Comparison of ENCODE assay signal across 6 cellular contexts in genomic region chr2:74483675-74484164, GRCh38. TPM values are rescaled to one million over a fixed set of nuclear protein-coding genes. Genes with fewer than 3 reads are reported as not detected.
DNase-seq lines count a peak whose midpoint lies in the region; ATAC-seq, FAIRE-seq and TF ChIP-seq lines count a peak whose summit lies in the region.
"Not testable (repeated sequence)": the region's sequence is repeated elsewhere in the genome, so short reads cannot be mapped to it uniquely, and the experiment has no call there.

No MANE protein-coding gene starts in this region.

- H3K9me3 Mint-ChIP-seq in naive thymus-derived CD8-positive, alpha-beta T cell, result not testable (repeated sequence)

- POLR2A ChIA-PET in K562 (lab: Yijun Ruan, JAX), result interaction anchor here (0.9 to 3.9 kb wide), 5 partner anchors 11 to 106 kb away, joined by 4 to 28 read pairs (median 5); partner anchors contain the start of genes AUP1, HTRA2 and MRPL53
- POLR2A ChIA-PET in naive thymus-derived CD8-positive, alpha-beta T cell (lab: Charles Lee), result interaction anchor here (0.7 to 5.4 kb wide), 15 partner anchors 10 to 305 kb away, joined by 3 to 159 read pairs (median 7); partner anchors contain the start of genes AUP1, HTRA2, INO80B and MOGS

- H3K9me3 ChIP-seq in SK-N-MC (ENCODE audit: low read depth, low read length); K562 (replicated peaks; ENCODE audit: control insufficient read depth, insufficient read depth, low read depth, low read length); heart left ventricle; suprapubic skin: not testable (repeated sequence)

- H3K4me1 Mint-ChIP-seq in naive thymus-derived CD8-positive, alpha-beta T cell, result peaks cover 15 to 47% (median 36%) of the 10 kb centered on the region in 4 donors

- H3K27me3 ChIP-seq in K562 (ENCODE audit: control insufficient read depth in 2 of 2, insufficient read depth in 2 of 2, low read length in 2 of 2); heart left ventricle; suprapubic skin: not testable (repeated sequence)

- peak overlapping the region; percentile 90 to 100 (median 100) for H3K4me3 Mint-ChIP-seq in naive thymus-derived CD8-positive, alpha-beta T cell

- not testable (repeated sequence) for BruUV-seq in K562 (replicated peaks; lab: Mats Ljungman, UMichigan)

- H3K36me3 ChIP-seq in SK-N-MC (ENCODE audit: insufficient read depth, low read length); suprapubic skin: not testable (repeated sequence)
- H3K36me3 ChIP-seq in K562 (ENCODE audit: control insufficient read depth, insufficient read depth, low read length), result peaks cover 31% of the 10 kb centered on the region
- H3K36me3 ChIP-seq in heart left ventricle, result peaks cover 0 to 67% (median 47%) of the 10 kb centered on the region in 9 donors

- CTCF ChIA-PET in K562 (lab: Yijun Ruan, JAX; ENCODE audit: low intra/inter-chr PET ratio), result interaction anchor here (0.6 to 2.0 kb wide), 4 partner anchors 48 to 104 kb away, joined by 4 to 12 read pairs (median 5); no protein-coding TSS in a partner anchor

- H3K4me3 ChIP-seq in GM08714 (ENCODE audit: low read length) (peak overlapping the region; percentile 76; the same call in 1 of the 2 replicates), SK-N-MC (peak overlapping the region; percentile 90), K562 (peak overlapping the region; percentile 86), heart left ventricle (peak overlapping the region; percentile 71 to 98 (median 88)), suprapubic skin (peak overlapping the region; percentile 79)

- not testable (repeated sequence) for TF ChIP-seq POLR2A in K562 (conservative IDR thresholded peaks at IDR 0.05); heart left ventricle (IDR thresholded peaks at IDR 0.05); suprapubic skin (IDR thresholded peaks at IDR 0.05)

- not testable (repeated sequence) for H4K20me1 ChIP-seq in K562 (replicated peaks; ENCODE audit: control insufficient read depth, insufficient read depth, low read length)

- not testable (repeated sequence) for ATAC-seq in K562; heart left ventricle; naive thymus-derived CD8-positive, alpha-beta T cell

- 35% methylated on average over 18 of the region's 19 CpGs for WGBS in K562 (ENCODE audit: insufficient coverage, low coverage, missing lambda C conversion rate)
- 79 to 82% (median 80%) methylated on average over 19 of the region's 19 CpGs for WGBS in heart left ventricle, 4 donors
- WGBS in suprapubic skin, result 80% methylated on average over 19 of the region's 19 CpGs

- peak overlapping the region; percentile 100 for H2AFZ ChIP-seq in K562 (ENCODE audit: low read depth, low read length)

- not testable (repeated sequence) for H3K27me3 Mint-ChIP-seq in naive thymus-derived CD8-positive, alpha-beta T cell

- FAIRE-seq in K562 (lab: Jason Lieb, UNC), result not testable (repeated sequence)

- peaks cover 32% of the 10 kb centered on the region for H3K79me2 ChIP-seq in K562 (ENCODE audit: control insufficient read depth, insufficient read depth, low read length)

- peaks cover 0 to 50% (median 7%) of the 10 kb centered on the region in 3 donors for H3K36me3 Mint-ChIP-seq in naive thymus-derived CD8-positive, alpha-beta T cell

- H3K9ac ChIP-seq in SK-N-MC (ENCODE audit: insufficient read length), result peak overlapping the region; percentile 82
- peak overlapping the region; percentile 83 to 93; a peak in 3 of 4 replicates for H3K9ac ChIP-seq in K562 (ENCODE audit: insufficient read depth in 1 of 2, low read depth in 2 of 2, low read length in 2 of 2)

- TF ChIP-seq RAD21 in K562 (CRISPR knock-in tag; conservative IDR thresholded peaks at IDR 0.05 in 1 of 2, IDR thresholded peaks at IDR 0.05 in 1 of 2), result not testable (repeated sequence)

- in situ Hi-C loops in K562 (cut with MboI), result not testable (repeated sequence)

- not testable (repeated sequence) for TF ChIP-seq CTCF in K562 (IDR thresholded peaks at IDR 0.05 in 2 of 3, conservative IDR thresholded peaks at IDR 0.05 in 1 of 3; ENCODE audit: insufficient read depth in 2 of 3, low read depth in 1 of 3, low read length in 3 of 3); heart left ventricle (IDR thresholded peaks at IDR 0.05); suprapubic skin (IDR thresholded peaks at IDR 0.05)

- not testable (repeated sequence) for DNase-seq in SK-N-MC (ENCODE audit: low read depth, low spot score); K562 (ENCODE audit: extremely low read depth in 1 of 4, low spot score in 3 of 4); heart left ventricle; naive thymus-derived CD8-positive, alpha-beta T cell; suprapubic skin (ENCODE audit: low spot score in 2 of 2)

- intact Hi-C loops in K562 (cut with micrococcal nuclease), result loop anchor here (1.0 to 2.0 kb wide), 5 partner anchors 20 to 104 kb away; partner anchors contain the start of genes AUP1, HTRA2 and INO80B
- intact Hi-C loops in heart left ventricle (cut with DNase I), result loop anchor here (1.0 to 5.0 kb wide), 12 partner anchors 23 to 105 kb away; partner anchors contain the start of genes AUP1 (in 3 of the 10), HTRA2 (in 3 of the 10), INO80B (in 2 of the 10) and PCGF1 (in 2 of the 10)

- H3K4me1 ChIP-seq in K562 (replicated peaks in 1 of 2; ENCODE audit: control insufficient read depth in 2 of 2, insufficient read depth in 2 of 2, low read length in 2 of 2), result peaks cover 8 to 23% of the 10 kb centered on the region in 2 experiments; a peak in 4 of 5 replicates
- peaks cover 5 to 31% (median 25%) of the 10 kb centered on the region in 12 donors for H3K4me1 ChIP-seq in heart left ventricle
- peaks cover 31% of the 10 kb centered on the region for H3K4me1 ChIP-seq in suprapubic skin

- H3K4me2 ChIP-seq in K562 (ENCODE audit: insufficient read depth, low read length), result peak overlapping the region; percentile 99

- not testable (repeated sequence) for H3K27ac ChIP-seq in SK-N-MC; K562 (ENCODE audit: extremely low read depth, low read depth, low read length); suprapubic skin
- peak overlapping the region in 8 of 12 donors; percentile 87 to 97 (median 90) for H3K27ac ChIP-seq in heart left ventricle

- not testable (repeated sequence) for H3K9me1 ChIP-seq in K562 (ENCODE audit: control insufficient read depth, insufficient read depth, low read length)

- TF ChIP-seq EP300 in K562 (IDR thresholded peaks at IDR 0.05; ENCODE audit: low read length); suprapubic skin (IDR thresholded peaks at IDR 0.05): not testable (repeated sequence)

- H3K27ac Mint-ChIP-seq in naive thymus-derived CD8-positive, alpha-beta T cell, result peak overlapping the region in 9 of 10 donors; percentile 99 to 100 (median 100)

RNA-seq across cellular contexts. Expression of gene TTC31, which starts 0.8 kb away (rescaled TPM):
- total RNA-seq in K562 (2011; cell fraction: chromatin; rRNA removed; ENCODE audit: low replicate concordance), result 53.4 and 102 TPM in 2 replicates
- 58.8 and 59.9 TPM in 2 replicates for total RNA-seq in K562 (2011; cell fraction: nucleolus; rRNA removed)
- total RNA-seq in K562 (2011; cell fraction: nucleoplasm; rRNA removed), result 58.1 and 70.2 TPM in 2 replicates
- 13.1 and 18.7 TPM in 2 replicates for total RNA-seq in K562 (2014; rRNA removed)
- total RNA-seq in K562 (2014; rRNA removed; fragmentation: Illumina TruSeq; extraction: Trizol), result 8.6 and 11.6 TPM in 2 replicates
- 15.6 and 15.9 TPM in 2 replicates for total RNA-seq in K562 (2015; rRNA removed; fragmentation: Illumina TruSeq; extraction: Trizol)
- 23.9 and 26.5 TPM in 2 replicates for total RNA-seq in K562 (2021)
- 18.4 and 19.0 TPM in 2 replicates for polyA plus RNA-seq in K562 (2011; rRNA removed)
- 13.2 and 23.0 TPM in 2 replicates for polyA plus RNA-seq in K562 (2011; cell fraction: cytosol; rRNA removed)
- polyA plus RNA-seq in K562 (2011; cell fraction: nucleus; rRNA removed), result 111 and 155 TPM in 2 replicates
- polyA plus RNA-seq in K562 (2012), result 19.9 and 29.5 TPM in 2 replicates
- 22.9 and 27.3 TPM in 2 replicates for polyA plus RNA-seq in K562 (2014; fragmentation: Illumina TruSeq; extraction: Trizol)
- polyA plus RNA-seq in K562 (2014; fragmentation: Nextera tagmentation; extraction: Ambion mirVana), result 1 to 10 TPM; 4.7 to 5.0 TPM
- 30.5 and 30.9 TPM in 2 replicates for polyA plus RNA-seq in K562 (2014; rRNA removed)
- 7.8 and 11.2 TPM in 2 replicates for polyA minus RNA-seq in K562 (2011; rRNA and poly(A)+ RNA removed)
- 7.1 and 9.6 TPM in 2 replicates for polyA minus RNA-seq in K562 (2011; cell fraction: cytosol; rRNA and poly(A)+ RNA removed)
- polyA minus RNA-seq in K562 (2011; cell fraction: nucleus; rRNA and poly(A)+ RNA removed), result 26.1 and 29.9 TPM in 2 replicates
- 10 to 100 TPM in 4 of 9 donors, 1 to 10 TPM in 5; 7.1 to 14.2 (median 10.0) TPM for total RNA-seq in heart left ventricle
- polyA plus RNA-seq in heart left ventricle, result 10 to 100 TPM in 1 of 2 donors, 1 to 10 TPM in 1; 8.8 to 13.2 TPM
- total RNA-seq in naive thymus-derived CD8-positive, alpha-beta T cell, result 10 to 100 TPM; 43.8 to 52.1 TPM
- polyA plus RNA-seq in naive thymus-derived CD8-positive, alpha-beta T cell, result 10 to 100 TPM; 18.9 to 21.1 (median 21.1) TPM
- total RNA-seq in suprapubic skin, result 10 to 100 TPM; 20.4 to 45.5 (median 27.4) TPM

RNA-seq across cellular contexts. Expression of gene CCDC142, which starts 0.9 kb away (rescaled TPM):
- total RNA-seq in K562 (2011; cell fraction: chromatin; rRNA removed; ENCODE audit: low replicate concordance), result 68.2 and 153 TPM in 2 replicates
- total RNA-seq in K562 (2011; cell fraction: nucleolus; rRNA removed), result 104 and 108 TPM in 2 replicates
- 54.5 and 66.8 TPM in 2 replicates for total RNA-seq in K562 (2011; cell fraction: nucleoplasm; rRNA removed)
- 11.1 and 12.9 TPM in 2 replicates for total RNA-seq in K562 (2014; rRNA removed)
- 5.9 and 7.2 TPM in 2 replicates for total RNA-seq in K562 (2014; rRNA removed; fragmentation: Illumina TruSeq; extraction: Trizol)
- 9.8 and 11.7 TPM in 2 replicates for total RNA-seq in K562 (2015; rRNA removed; fragmentation: Illumina TruSeq; extraction: Trizol)
- total RNA-seq in K562 (2021), result 9.3 and 11.1 TPM in 2 replicates
- polyA plus RNA-seq in K562 (2011; rRNA removed), result 3.4 and 3.7 TPM in 2 replicates
- 2.5 and 6.4 TPM in 2 replicates for polyA plus RNA-seq in K562 (2011; cell fraction: cytosol; rRNA removed)
- polyA plus RNA-seq in K562 (2011; cell fraction: nucleus; rRNA removed), result 11.2 and 25.3 TPM in 2 replicates
- 5.2 and 9.2 TPM in 2 replicates for polyA plus RNA-seq in K562 (2012)
- polyA plus RNA-seq in K562 (2014; fragmentation: Illumina TruSeq; extraction: Trizol), result 6.5 and 8.3 TPM in 2 replicates
- under 1 TPM; 0.55 to 0.58 TPM for polyA plus RNA-seq in K562 (2014; fragmentation: Nextera tagmentation; extraction: Ambion mirVana)
- 7.8 and 12.7 TPM in 2 replicates for polyA plus RNA-seq in K562 (2014; rRNA removed)
- 8.7 and 15.4 TPM in 2 replicates for polyA minus RNA-seq in K562 (2011; rRNA and poly(A)+ RNA removed)
- 3.1 and 4.0 TPM in 2 replicates for polyA minus RNA-seq in K562 (2011; cell fraction: cytosol; rRNA and poly(A)+ RNA removed)
- 24.3 and 36.8 TPM in 2 replicates for polyA minus RNA-seq in K562 (2011; cell fraction: nucleus; rRNA and poly(A)+ RNA removed)
- 10 to 100 TPM in 1 of 9 donors, 1 to 10 TPM in 8; 4.4 to 13.4 (median 7.1) TPM for total RNA-seq in heart left ventricle
- 1 to 10 TPM; 5.8 to 6.4 TPM for polyA plus RNA-seq in heart left ventricle
- 10 to 100 TPM; 61.4 to 67.4 TPM for total RNA-seq in naive thymus-derived CD8-positive, alpha-beta T cell
- 10 to 100 TPM in 2 of 3 donors, 1 to 10 TPM in 1; 7.8 to 15.5 (median 14.6) TPM for polyA plus RNA-seq in naive thymus-derived CD8-positive, alpha-beta T cell
- total RNA-seq in suprapubic skin, result 10 to 100 TPM; 10.4 to 31.1 (median 18.7) TPM

RNA-seq across cellular contexts. Expression of gene MRPL53, which starts 11.2 kb away (rescaled TPM):
- 18.9 and 39.7 TPM in 2 replicates for total RNA-seq in K562 (2011; cell fraction: chromatin; rRNA removed; ENCODE audit: low replicate concordance)
- 42.7 and 46.7 TPM in 2 replicates for total RNA-seq in K562 (2011; cell fraction: nucleolus; rRNA removed)
- 23.2 and 28.7 TPM in 2 replicates for total RNA-seq in K562 (2011; cell fraction: nucleoplasm; rRNA removed)
- total RNA-seq in K562 (2014; rRNA removed), result 60.8 and 68.2 TPM in 2 replicates
- total RNA-seq in K562 (2014; rRNA removed; fragmentation: Illumina TruSeq; extraction: Trizol), result 14.5 and 18.2 TPM in 2 replicates
- total RNA-seq in K562 (2015; rRNA removed; fragmentation: Illumina TruSeq; extraction: Trizol), result 45.7 and 46.4 TPM in 2 replicates
- total RNA-seq in K562 (2021), result 80.8 and 87.9 TPM in 2 replicates
- 15.1 and 20.0 TPM in 2 replicates for polyA plus RNA-seq in K562 (2011; rRNA removed)
- polyA plus RNA-seq in K562 (2011; cell fraction: cytosol; rRNA removed), result 23.7 and 82.7 TPM in 2 replicates
- 16.1 and 33.6 TPM in 2 replicates for polyA plus RNA-seq in K562 (2011; cell fraction: nucleus; rRNA removed)
- 72.4 and 72.9 TPM in 2 replicates for polyA plus RNA-seq in K562 (2012)
- polyA plus RNA-seq in K562 (2014; fragmentation: Illumina TruSeq; extraction: Trizol), result 11.5 and 37.5 TPM in 2 replicates
- 10 to 100 TPM; 24.3 to 41.1 TPM for polyA plus RNA-seq in K562 (2014; fragmentation: Nextera tagmentation; extraction: Ambion mirVana)
- polyA plus RNA-seq in K562 (2014; rRNA removed), result 53.9 and 84.3 TPM in 2 replicates
- polyA minus RNA-seq in K562 (2011; rRNA and poly(A)+ RNA removed), result 4.9 and 8.8 TPM in 2 replicates
- 18.4 and 20.1 TPM in 2 replicates for polyA minus RNA-seq in K562 (2011; cell fraction: cytosol; rRNA and poly(A)+ RNA removed)
- 10.9 and 12.3 TPM in 2 replicates for polyA minus RNA-seq in K562 (2011; cell fraction: nucleus; rRNA and poly(A)+ RNA removed)
- 100 to 1,000 TPM in 7 of 9 donors, 10 to 100 TPM in 2; 64.9 to 180 (median 140) TPM for total RNA-seq in heart left ventricle
- 100 to 1,000 TPM in 1 of 2 donors, 10 to 100 TPM in 1; 77.6 to 128 TPM for polyA plus RNA-seq in heart left ventricle
- 10 to 100 TPM; 72.0 to 81.4 TPM for total RNA-seq in naive thymus-derived CD8-positive, alpha-beta T cell
- 100 to 1,000 TPM; 148 to 171 (median 154) TPM for polyA plus RNA-seq in naive thymus-derived CD8-positive, alpha-beta T cell
- total RNA-seq in suprapubic skin, result 10 to 100 TPM; 13.1 to 36.0 (median 26.7) TPM

RNA-seq across cellular contexts. Expression of gene LBX2, which starts 15.7 kb away (rescaled TPM):
- 3.0 and 5.3 TPM in 2 replicates for total RNA-seq in K562 (2011; cell fraction: chromatin; rRNA removed; ENCODE audit: low replicate concordance)
- total RNA-seq in K562 (2011; cell fraction: nucleolus; rRNA removed), result 7.2 and 8.6 TPM in 2 replicates
- 2.1 and 4.0 TPM in 2 replicates for total RNA-seq in K562 (2011; cell fraction: nucleoplasm; rRNA removed)
- 3.1 and 3.7 TPM in 2 replicates for total RNA-seq in K562 (2014; rRNA removed)
- total RNA-seq in K562 (2014; rRNA removed; fragmentation: Illumina TruSeq; extraction: Trizol), result 0.38 and 0.40 TPM in 2 replicates
- 2.5 and 2.6 TPM in 2 replicates for total RNA-seq in K562 (2015; rRNA removed; fragmentation: Illumina TruSeq; extraction: Trizol)
- total RNA-seq in K562 (2021), result 5.5 and 6.2 TPM in 2 replicates
- polyA plus RNA-seq in K562 (2011; rRNA removed), result 0.93 and 1.1 TPM in 2 replicates
- 1.2 and 4.6 TPM in 2 replicates for polyA plus RNA-seq in K562 (2011; cell fraction: cytosol; rRNA removed)
- polyA plus RNA-seq in K562 (2011; cell fraction: nucleus; rRNA removed), result 3.0 and 7.5 TPM in 2 replicates
- polyA plus RNA-seq in K562 (2012), result 2.9 and 7.7 TPM in 2 replicates
- polyA plus RNA-seq in K562 (2014; fragmentation: Illumina TruSeq; extraction: Trizol), result 1.00 and 1.5 TPM in 2 replicates
- polyA plus RNA-seq in K562 (2014; fragmentation: Nextera tagmentation; extraction: Ambion mirVana), result under 1 TPM in 1 of 2 experiments, not detected in 1; 0.39 TPM
- 3.9 and 4.2 TPM in 2 replicates for polyA plus RNA-seq in K562 (2014; rRNA removed)
- 0.18 and 0.42 TPM in 2 replicates for polyA minus RNA-seq in K562 (2011; rRNA and poly(A)+ RNA removed)
- 2.0 TPM in 1 of 2 replicates, not detected in the other for polyA minus RNA-seq in K562 (2011; cell fraction: cytosol; rRNA and poly(A)+ RNA removed)
- polyA minus RNA-seq in K562 (2011; cell fraction: nucleus; rRNA and poly(A)+ RNA removed), result 8.6 and 9.3 TPM in 2 replicates
- total RNA-seq in heart left ventricle, result 1 to 10 TPM in 2 of 9 donors, under 1 TPM in 5, not detected in 2; 0.14 to 1.7 (median 0.72) TPM
- under 1 TPM; 0.27 to 0.67 TPM for polyA plus RNA-seq in heart left ventricle
- not detected for total RNA-seq in naive thymus-derived CD8-positive, alpha-beta T cell
- not detected for polyA plus RNA-seq in naive thymus-derived CD8-positive, alpha-beta T cell
- total RNA-seq in suprapubic skin, result 1 to 10 TPM in 1 of 4 donors, not detected in 3; 1.2 TPM

RNA-seq across cellular contexts. Expression of gene MOGS, which starts 18.5 kb away (rescaled TPM):
- 113 and 233 TPM in 2 replicates for total RNA-seq in K562 (2011; cell fraction: chromatin; rRNA removed; ENCODE audit: low replicate concordance)
- total RNA-seq in K562 (2011; cell fraction: nucleolus; rRNA removed), result 186 and 214 TPM in 2 replicates
- total RNA-seq in K562 (2011; cell fraction: nucleoplasm; rRNA removed), result 140 and 145 TPM in 2 replicates
- total RNA-seq in K562 (2014; rRNA removed) (44.5 and 51.0 TPM in 2 replicates), K562 (2014; rRNA removed; fragmentation: Illumina TruSeq; extraction: Trizol) (22.2 and 29.4 TPM in 2 replicates), K562 (2015; rRNA removed; fragmentation: Illumina TruSeq; extraction: Trizol) (35.3 TPM in 2 replicates), K562 (2021) (61.2 and 62.3 TPM in 2 replicates), heart left ventricle (10 to 100 TPM; 17.3 to 31.9 (median 22.8) TPM), suprapubic skin (10 to 100 TPM; 44.1 to 81.3 (median 50.1) TPM)
- polyA plus RNA-seq in K562 (2011; rRNA removed) (34.2 and 46.0 TPM in 2 replicates), K562 (2014; fragmentation: Illumina TruSeq; extraction: Trizol) (47.1 and 49.4 TPM in 2 replicates), K562 (2014; fragmentation: Nextera tagmentation; extraction: Ambion mirVana) (1 to 10 TPM; 1.6 to 3.5 TPM), K562 (2014; rRNA removed) (49.3 and 52.5 TPM in 2 replicates), heart left ventricle (10 to 100 TPM; 15.8 to 34.4 TPM)
- 30.1 and 59.5 TPM in 2 replicates for polyA plus RNA-seq in K562 (2011; cell fraction: cytosol; rRNA removed)
- polyA plus RNA-seq in K562 (2011; cell fraction: nucleus; rRNA removed), result 204 and 279 TPM in 2 replicates
- polyA plus RNA-seq in K562 (2012), result 55.5 and 58.2 TPM in 2 replicates
- polyA minus RNA-seq in K562 (2011; rRNA and poly(A)+ RNA removed), result 25.0 and 27.6 TPM in 2 replicates
- polyA minus RNA-seq in K562 (2011; cell fraction: cytosol; rRNA and poly(A)+ RNA removed), result 31.5 and 32.4 TPM in 2 replicates
- 21.4 and 22.1 TPM in 2 replicates for polyA minus RNA-seq in K562 (2011; cell fraction: nucleus; rRNA and poly(A)+ RNA removed)
- total RNA-seq in naive thymus-derived CD8-positive, alpha-beta T cell, result 10 to 100 TPM; 77.0 to 78.6 TPM
- 10 to 100 TPM; 25.6 to 31.8 (median 29.8) TPM for polyA plus RNA-seq in naive thymus-derived CD8-positive, alpha-beta T cell
